In genomic region chr9:104093647-104094533, GRCh38 we compare ENCODE assay signal across 1 cellular context.
TF ChIP-seq lines count a peak whose summit lies in the region.

TSS of gene SMC2 (plus strand) at chr9:104094309. CDS start at chr9:104095385, 1,076 bp downstream.

TF ChIP-seq in HepG2, 621 proteins besides CTCF, POLR2A, EP300 and RAD21 (continued from another document and continues in another):
- TF ChIP-seq MED1 (CRISPR knock-in tag; IDR thresholded peaks at IDR 0.05) (no peak; the same call in 1 of the 2 replicates), ZNF530 (CRISPR knock-in tag; IDR thresholded peaks at IDR 0.05; ENCODE audit: low read depth) (no peak), ZNF10 (CRISPR knock-in tag; IDR thresholded peaks at IDR 0.05; ENCODE audit: borderline replicate concordance, low read depth) (no peak), ZKSCAN5 (CRISPR knock-in tag; IDR thresholded peaks at IDR 0.05) (no peak), CHD4 (IDR thresholded peaks at IDR 0.05; ENCODE audit: borderline replicate concordance, low read length) (no peak), NFYB (CRISPR knock-in tag; IDR thresholded peaks at IDR 0.05) (no peak; the same call in 1 of the 2 replicates), RBM39 (IDR thresholded peaks at IDR 0.05; ENCODE audit: low read depth, low read length, poor library complexity, severe bottlenecking) (peak; percentile 69), ERF (CRISPR knock-in tag; IDR thresholded peaks at IDR 0.05) (peak; percentile 61), ZNF180 (CRISPR knock-in tag; IDR thresholded peaks at IDR 0.05; ENCODE audit: borderline replicate concordance, low read depth) (no peak), KLF11 (CRISPR knock-in tag; IDR thresholded peaks at IDR 0.05) (no peak), KAT2B (IDR thresholded peaks at IDR 0.05; ENCODE audit: borderline replicate concordance, low read depth, low read length) (no peak), ETS1 (CRISPR knock-in tag; IDR thresholded peaks at IDR 0.05) (0 out of 2 replicates have a peak, but pooled peaks have one; percentile 50), KDM5A (IDR thresholded peaks at IDR 0.05; ENCODE audit: borderline replicate concordance, low read length) (peak; percentile 87), ZNF292 (CRISPR knock-in tag; IDR thresholded peaks at IDR 0.05; ENCODE audit: borderline replicate concordance, low read depth) (no peak), MBD4 (IDR thresholded peaks at IDR 0.05; ENCODE audit: borderline replicate concordance, low read length) (no peak), SP5 (CRISPR knock-in tag; IDR thresholded peaks at IDR 0.05; ENCODE audit: borderline replicate concordance, low read depth) (peak; percentile 76; the same call in 1 of the 2 replicates), RCOR2 (CRISPR knock-in tag; IDR thresholded peaks at IDR 0.05) (no peak), ZGPAT (CRISPR knock-in tag; IDR thresholded peaks at IDR 0.05) (peak; percentile 57; the same call in 1 of the 2 replicates), ZNF253 (CRISPR knock-in tag; IDR thresholded peaks at IDR 0.05; ENCODE audit: borderline replicate concordance) (no peak), ZMAT3 (CRISPR knock-in tag; conservative IDR thresholded peaks at IDR 0.05) (no peak), ZNF772 (CRISPR knock-in tag; IDR thresholded peaks at IDR 0.05) (no peak), YY1 (IDR thresholded peaks at IDR 0.05; ENCODE audit: insufficient read depth, insufficient replicate concordance, low read depth, low read length) (peak; percentile 50), ZNF124 (CRISPR knock-in tag; IDR thresholded peaks at IDR 0.05) (0 out of 2 replicates have a peak, but pooled peaks have one; percentile 20), MAFK (conservative IDR thresholded peaks at IDR 0.05 in 1 of 2, IDR thresholded peaks at IDR 0.05 in 1 of 2; ENCODE audit: low read length in 2 of 2) (no peak), HMGXB3 (CRISPR knock-in tag; IDR thresholded peaks at IDR 0.05; ENCODE audit: borderline replicate concordance) (peak; percentile 65), CREB3 (CRISPR knock-in tag; IDR thresholded peaks at IDR 0.05) (peak; percentile 70; the same call in 1 of the 2 replicates), NR2C2 (CRISPR knock-in tag; IDR thresholded peaks at IDR 0.05; ENCODE audit: borderline replicate concordance) (peak; percentile 55; the same call in 1 of the 2 replicates), ZNF597 (CRISPR knock-in tag; IDR thresholded peaks at IDR 0.05) (no peak), ZNF232 (CRISPR knock-in tag; IDR thresholded peaks at IDR 0.05; ENCODE audit: borderline replicate concordance) (peak; percentile 84; the same call in 1 of the 2 replicates), ZNF775 (CRISPR knock-in tag; IDR thresholded peaks at IDR 0.05; ENCODE audit: borderline replicate concordance) (no peak), NFIC (IDR thresholded peaks at IDR 0.05; ENCODE audit: low read length) (peak; percentile 51; the same call in 1 of the 2 replicates), ZBTB8A (CRISPR knock-in tag; IDR thresholded peaks at IDR 0.05; ENCODE audit: borderline replicate concordance, low read depth) (no peak), FOXP4 (CRISPR knock-in tag; IDR thresholded peaks at IDR 0.05) (peak; percentile 43), ZFP41 (CRISPR knock-in tag; IDR thresholded peaks at IDR 0.05; ENCODE audit: borderline replicate concordance) (peak; percentile 39; the same call in 1 of the 2 replicates), KDM2A (CRISPR knock-in tag; IDR thresholded peaks at IDR 0.05; ENCODE audit: borderline replicate concordance, low read depth) (peak; percentile 80), ZNF331 (CRISPR knock-in tag; IDR thresholded peaks at IDR 0.05) (peak; percentile 12; the same call in 1 of the 2 replicates)
- TF ChIP-seq, protein P1, sequence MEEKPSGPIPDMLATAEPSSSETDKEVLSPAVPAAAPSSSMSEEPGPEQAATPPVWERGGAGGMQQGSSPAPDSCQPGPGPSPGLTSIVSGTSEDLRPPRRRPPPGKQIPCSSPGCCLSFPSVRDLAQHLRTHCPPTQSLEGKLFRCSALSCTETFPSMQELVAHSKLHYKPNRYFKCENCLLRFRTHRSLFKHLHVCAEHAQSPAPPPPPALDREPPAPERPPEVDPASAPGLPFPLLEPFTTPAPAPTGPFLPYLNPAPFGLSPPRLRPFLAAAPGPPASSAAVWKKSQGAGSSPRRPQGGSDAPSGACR (CRISPR knock-in tag; IDR thresholded peaks at IDR 0.05): no peak
- TF ChIP-seq, protein P2, sequence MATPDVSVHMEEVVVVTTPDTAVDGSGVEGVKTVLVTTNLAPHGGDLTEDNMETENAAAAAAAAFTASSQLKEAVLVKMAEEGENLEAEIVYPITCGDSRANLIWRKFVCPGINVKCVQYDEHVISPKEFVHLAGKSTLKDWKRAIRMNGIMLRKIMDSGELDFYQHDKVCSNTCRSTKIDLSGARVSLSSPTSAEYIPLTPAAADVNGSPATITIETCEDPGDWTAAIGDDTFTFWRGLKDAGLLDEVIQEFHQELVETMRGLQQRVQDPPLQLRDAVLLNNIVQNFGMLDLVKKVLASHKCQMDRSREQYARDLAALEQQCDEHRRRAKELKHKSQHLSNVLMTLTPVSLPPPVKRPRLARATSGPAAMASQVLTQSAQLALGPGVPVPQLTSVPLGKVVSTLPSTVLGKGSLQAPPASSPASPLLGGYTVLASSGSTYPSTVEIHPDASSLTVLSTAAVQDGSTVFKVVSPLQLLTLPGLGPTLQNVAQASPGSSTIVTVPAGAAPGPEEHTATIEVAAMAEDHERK (CRISPR knock-in tag; IDR thresholded peaks at IDR 0.05; ENCODE audit: low read depth): no peak
- TF ChIP-seq, protein P3, sequence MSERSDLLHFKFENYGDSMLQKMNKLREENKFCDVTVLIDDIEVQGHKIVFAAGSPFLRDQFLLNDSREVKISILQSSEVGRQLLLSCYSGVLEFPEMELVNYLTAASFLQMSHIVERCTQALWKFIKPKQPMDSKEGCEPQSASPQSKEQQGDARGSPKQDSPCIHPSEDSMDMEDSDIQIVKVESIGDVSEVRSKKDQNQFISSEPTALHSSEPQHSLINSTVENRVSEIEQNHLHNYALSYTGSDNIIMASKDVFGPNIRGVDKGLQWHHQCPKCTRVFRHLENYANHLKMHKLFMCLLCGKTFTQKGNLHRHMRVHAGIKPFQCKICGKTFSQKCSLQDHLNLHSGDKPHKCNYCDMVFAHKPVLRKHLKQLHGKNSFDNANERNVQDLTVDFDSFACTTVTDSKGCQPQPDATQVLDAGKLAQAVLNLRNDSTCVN (CRISPR knock-in tag; IDR thresholded peaks at IDR 0.05; ENCODE audit: borderline replicate concordance): 0 out of 2 replicates have a peak, but pooled peaks have one; percentile 13
- TF ChIP-seq, protein P4, sequence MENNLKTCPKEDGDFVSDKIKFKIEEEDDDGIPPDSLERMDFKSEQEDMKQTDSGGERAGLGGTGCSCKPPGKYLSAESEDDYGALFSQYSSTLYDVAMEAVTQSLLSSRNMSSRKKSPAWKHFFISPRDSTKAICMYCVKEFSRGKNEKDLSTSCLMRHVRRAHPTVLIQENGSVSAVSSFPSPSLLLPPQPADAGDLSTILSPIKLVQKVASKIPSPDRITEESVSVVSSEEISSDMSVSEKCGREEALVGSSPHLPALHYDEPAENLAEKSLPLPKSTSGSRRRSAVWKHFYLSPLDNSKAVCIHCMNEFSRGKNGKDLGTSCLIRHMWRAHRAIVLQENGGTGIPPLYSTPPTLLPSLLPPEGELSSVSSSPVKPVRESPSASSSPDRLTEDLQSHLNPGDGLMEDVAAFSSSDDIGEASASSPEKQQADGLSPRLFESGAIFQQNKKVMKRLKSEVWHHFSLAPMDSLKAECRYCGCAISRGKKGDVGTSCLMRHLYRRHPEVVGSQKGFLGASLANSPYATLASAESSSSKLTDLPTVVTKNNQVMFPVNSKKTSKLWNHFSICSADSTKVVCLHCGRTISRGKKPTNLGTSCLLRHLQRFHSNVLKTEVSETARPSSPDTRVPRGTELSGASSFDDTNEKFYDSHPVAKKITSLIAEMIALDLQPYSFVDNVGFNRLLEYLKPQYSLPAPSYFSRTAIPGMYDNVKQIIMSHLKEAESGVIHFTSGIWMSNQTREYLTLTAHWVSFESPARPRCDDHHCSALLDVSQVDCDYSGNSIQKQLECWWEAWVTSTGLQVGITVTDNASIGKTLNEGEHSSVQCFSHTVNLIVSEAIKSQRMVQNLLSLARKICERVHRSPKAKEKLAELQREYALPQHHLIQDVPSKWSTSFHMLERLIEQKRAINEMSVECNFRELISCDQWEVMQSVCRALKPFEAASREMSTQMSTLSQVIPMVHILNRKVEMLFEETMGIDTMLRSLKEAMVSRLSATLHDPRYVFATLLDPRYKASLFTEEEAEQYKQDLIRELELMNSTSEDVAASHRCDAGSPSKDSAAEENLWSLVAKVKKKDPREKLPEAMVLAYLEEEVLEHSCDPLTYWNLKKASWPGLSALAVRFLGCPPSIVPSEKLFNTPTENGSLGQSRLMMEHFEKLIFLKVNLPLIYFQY (CRISPR knock-in tag; IDR thresholded peaks at IDR 0.05; ENCODE audit: borderline replicate concordance): no peak
